Comparison of ENCODE assay signal across 21 cellular contexts in genomic region chr15:68589012-68589411, GRCh38. TPM values are rescaled to one million over a fixed set of nuclear protein-coding genes. Genes with fewer than 3 reads are reported as not detected.
DNase-seq lines count a peak whose midpoint lies in the region; ATAC-seq and TF ChIP-seq lines count a peak whose summit lies in the region.
"Had no signal": no experiment of that assay in that cellular context is flagged by ENCODE, and none has a peak within 500 bp of the region (broad histone marks: within the 10 kb centered on the region; RNA-seq: fewer than 3 reads in every experiment).

No MANE protein-coding gene starts in this region.

- no peak for TF ChIP-seq RAD21 in SK-N-SH (IDR thresholded peaks at IDR 0.05; ENCODE audit: low read length)

- H3K9me3 ChIP-seq in SK-N-SH: no peaks in the 10 kb centered on the region
- no peaks in the 10 kb centered on the region for H3K9me3 ChIP-seq in mesenchymal stem cell (ENCODE audit: control insufficient read depth, low read length)
- no peaks in the 10 kb centered on the region for H3K9me3 ChIP-seq in thyroid gland
- H3K9me3 ChIP-seq: BLaER1 treated with 17β-estradiol and CSF1 and Interleukin-3, amounts not matched to agents 10 nM and 100 nM had no signal

- H3K4me3 ChIP-seq in SK-N-SH (ENCODE audit: low read depth in 2 of 2, low read length in 1 of 2) (no peak overlapping the region), mesenchymal stem cell (ENCODE audit: insufficient read depth in 1 of 2, low read depth in 1 of 2, low read length in 2 of 2) (no peak overlapping the region), thyroid gland (replicated peaks in 1 of 3) (no peak overlapping the region)
- H3K4me3 ChIP-seq: BLaER1 treated with 17β-estradiol and CSF1 and Interleukin-3, amounts not matched to agents 10 nM and 100 nM; GM12878 had no signal

- no peak for TF ChIP-seq EP300 in SK-N-SH (IDR thresholded peaks at IDR 0.05; ENCODE audit: borderline replicate concordance in 1 of 2, low read depth in 1 of 2, low read length in 1 of 2)

- TF ChIP-seq CTCF in SK-N-SH (IDR thresholded peaks at IDR 0.05): no peak
- no peak for TF ChIP-seq CTCF in thyroid gland (IDR thresholded peaks at IDR 0.05)

- no peaks in the 10 kb centered on the region for H3K36me3 ChIP-seq in SK-N-SH (replicated peaks in 1 of 2; ENCODE audit: control insufficient read depth in 1 of 2, insufficient read depth in 2 of 2, low read length in 1 of 2)
- H3K36me3 ChIP-seq in mesenchymal stem cell (ENCODE audit: control insufficient read depth in 1 of 2, insufficient read depth in 2 of 2, low read depth in 1 of 2, low read length in 2 of 2): peaks cover 0 to 9% of the 10 kb centered on the region in 2 experiments
- H3K36me3 ChIP-seq in thyroid gland: no peaks in the 10 kb centered on the region
- H3K36me3 ChIP-seq: BLaER1 treated with 17β-estradiol and CSF1 and Interleukin-3, amounts not matched to agents 10 nM and 100 nM had no signal

- H4K8ac ChIP-seq in mesenchymal stem cell (ENCODE audit: low read length): no peak overlapping the region

- no peak for TF ChIP-seq POLR2A in thyroid gland (IDR thresholded peaks at IDR 0.05)

- H3K4ac ChIP-seq in mesenchymal stem cell (ENCODE audit: low read depth in 1 of 2, low read length in 2 of 2): no peak overlapping the region

- H3F3A ChIP-seq in SK-N-SH (replicated peaks; ENCODE audit: insufficient read depth): peaks cover 11% of the 10 kb centered on the region

- H2BK15ac ChIP-seq in mesenchymal stem cell (ENCODE audit: low read depth, poor library complexity, severe bottlenecking): no peak overlapping the region

- H3K23ac ChIP-seq in mesenchymal stem cell (ENCODE audit: low read length in 2 of 2): no peak overlapping the region

- H2BK5ac ChIP-seq in mesenchymal stem cell (ENCODE audit: low read depth, low read length, poor library complexity, severe bottlenecking): no peak overlapping the region

- 64% methylated on average over 2 of the region's 2 CpGs for WGBS in SK-N-SH (ENCODE audit: low lambda C conversion rate)
- 92% methylated on average over 2 of the region's 2 CpGs for WGBS in mesenchymal stem cell
- WGBS in thyroid gland, 2 donors: 78 to 82% methylated on average over 2 of the region's 2 CpGs

- H2AK5ac ChIP-seq in mesenchymal stem cell (ENCODE audit: low read length, severe bottlenecking): no peak overlapping the region

- H2AFZ ChIP-seq in SK-N-SH (ENCODE audit: low read depth) (no peak overlapping the region), mesenchymal stem cell (ENCODE audit: low read depth, low read length) (no peak overlapping the region)

- H2BK12ac ChIP-seq in mesenchymal stem cell (ENCODE audit: low read length in 2 of 2): no peak overlapping the region

- POLR2A ChIA-PET in SK-N-SH (lab: Yijun Ruan, JAX): no interaction called here

- H3K27me3 ChIP-seq in SK-N-SH (ENCODE audit: insufficient read depth) (no peaks in the 10 kb centered on the region), mesenchymal stem cell (ENCODE audit: control insufficient read depth in 1 of 2, insufficient read depth in 1 of 2, low read length in 2 of 2) (no peaks in the 10 kb centered on the region), thyroid gland (no peaks in the 10 kb centered on the region)
- H3K27me3 ChIP-seq: BLaER1 treated with 17β-estradiol and CSF1 and Interleukin-3, amounts not matched to agents 10 nM and 100 nM had no signal

- H3K4me1 ChIP-seq in SK-N-SH (ENCODE audit: control insufficient read depth in 1 of 2, insufficient read depth in 2 of 2, low read depth in 1 of 2, low read length in 1 of 2) (peaks cover 0 to 27% of the 10 kb centered on the region in 2 experiments; a peak in 3 of 4 replicates), mesenchymal stem cell (ENCODE audit: control insufficient read depth, insufficient read depth, low read depth, low read length) (peaks cover 55% of the 10 kb centered on the region), thyroid gland (peaks cover 25 to 45% of the 10 kb centered on the region in 2 donors)

- no peaks in the 10 kb centered on the region for H4K20me1 ChIP-seq in SK-N-SH (ENCODE audit: insufficient read depth)

- no peak overlapping the region for H3K27ac ChIP-seq in SK-N-SH (ENCODE audit: low read depth in 2 of 2, low read length in 1 of 2)
- H3K27ac ChIP-seq in caudate nucleus (ENCODE audit: low read depth, low read length): peak overlapping the region; percentile 85
- H3K27ac ChIP-seq in mesenchymal stem cell (ENCODE audit: low read length, poor library complexity, severe bottlenecking): no peak overlapping the region
- peak overlapping the region in 2 of 3 donors; percentile 48 to 88 for H3K27ac ChIP-seq in thyroid gland
- H3K27ac ChIP-seq: 22Rv1 had no signal

- no peak overlapping the region for H4K91ac ChIP-seq in mesenchymal stem cell (ENCODE audit: low read length)

- H3K14ac ChIP-seq in mesenchymal stem cell (ENCODE audit: low read length in 2 of 2): no peak overlapping the region

- peak overlapping the region; percentile 16; the same call in 1 of the 2 replicates for H3K4me2 ChIP-seq in SK-N-SH
- H3K4me2 ChIP-seq in mesenchymal stem cell (ENCODE audit: low read length, poor library complexity, severe bottlenecking): no peak overlapping the region

- no peak overlapping the region for H3K18ac ChIP-seq in mesenchymal stem cell (ENCODE audit: low read depth in 1 of 2, low read length in 2 of 2)

- no peak overlapping the region for H2BK120ac ChIP-seq in mesenchymal stem cell (ENCODE audit: low read depth, low read length)

- no peak for DNase-seq in SK-N-SH
- DNase-seq in caudate nucleus (lab: John Stamatoyannopoulos, UW): no peak
- DNase-seq in mesenchymal stem cell: no peak
- DNase-seq in thyroid gland: no peak
- no peak for DNase-seq in stimulated activated naive CD4-positive, alpha-beta T cell treated with Interleukin-2 at 50 U/mL for 16 hours (lab: John Stamatoyannopoulos, UW)
- no peak for DNase-seq in amygdala (lab: John Stamatoyannopoulos, UW)
- DNase-seq: CD8-positive, alpha-beta memory T cell; DND-41; KBM-7; MV-4-11; NCI-H1417 treated with DMSO at 0.1 percent for 48 hours; NCI-H2029; NCI-H2171 treated with DMSO at 0.1 percent for 48 hours; NCI-H446 treated with DMSO at 0.1 percent for 48 hours; NK-92 treated with Interleukin-12 subunit alpha and Interleukin-12 subunit beta, amount 100 ng/mL, for 24 hours had no signal

- ATAC-seq in SK-N-SH treated with all-trans-retinoic acid at 6 μM for 48 hours: no peak
- no peak for ATAC-seq in GM18907 (IDR thresholded peaks at IDR 0.05; ENCODE audit: unreplicated experiment)
- ATAC-seq: GM12878, HCT116 had no signal

- no peaks in the 10 kb centered on the region for H3K9me2 ChIP-seq in SK-N-SH

- CTCF ChIA-PET in SK-N-SH (lab: Yijun Ruan, JAX): interaction anchor here (0.8 to 1.6 kb wide), 3 partner anchors 8 to 27 kb away, joined by 3 to 6 read pairs (median 4); no protein-coding TSS in a partner anchor

- H3K79me1 ChIP-seq in mesenchymal stem cell (replicated peaks; ENCODE audit: low read length, poor library complexity, severe bottlenecking): peaks cover 17% of the 10 kb centered on the region

- no peaks in the 10 kb centered on the region; the same call in 1 of the 2 replicates for H3K79me2 ChIP-seq in SK-N-SH (ENCODE audit: insufficient read depth)

- intact Hi-C loops in thyroid gland (cut with DNase I): no loop called here

- H3K9ac ChIP-seq in SK-N-SH: no peak overlapping the region
- peak overlapping the region; percentile 67 for H3K9ac ChIP-seq in mesenchymal stem cell (ENCODE audit: low read length)

TF ChIP-seq in SK-N-SH, 30 proteins besides CTCF, POLR2A, EP300 and RAD21 (continues in another document):
- no peak for TF ChIP-seq RFX5 (IDR thresholded peaks at IDR 0.05; ENCODE audit: low read length)
- TF ChIP-seq, protein P1, sequence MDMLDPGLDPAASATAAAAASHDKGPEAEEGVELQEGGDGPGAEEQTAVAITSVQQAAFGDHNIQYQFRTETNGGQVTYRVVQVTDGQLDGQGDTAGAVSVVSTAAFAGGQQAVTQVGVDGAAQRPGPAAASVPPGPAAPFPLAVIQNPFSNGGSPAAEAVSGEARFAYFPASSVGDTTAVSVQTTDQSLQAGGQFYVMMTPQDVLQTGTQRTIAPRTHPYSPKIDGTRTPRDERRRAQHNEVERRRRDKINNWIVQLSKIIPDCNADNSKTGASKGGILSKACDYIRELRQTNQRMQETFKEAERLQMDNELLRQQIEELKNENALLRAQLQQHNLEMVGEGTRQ (IDR thresholded peaks at IDR 0.05; ENCODE audit: borderline replicate concordance, low read depth, low read length): no peak
- TF ChIP-seq, protein P2, sequence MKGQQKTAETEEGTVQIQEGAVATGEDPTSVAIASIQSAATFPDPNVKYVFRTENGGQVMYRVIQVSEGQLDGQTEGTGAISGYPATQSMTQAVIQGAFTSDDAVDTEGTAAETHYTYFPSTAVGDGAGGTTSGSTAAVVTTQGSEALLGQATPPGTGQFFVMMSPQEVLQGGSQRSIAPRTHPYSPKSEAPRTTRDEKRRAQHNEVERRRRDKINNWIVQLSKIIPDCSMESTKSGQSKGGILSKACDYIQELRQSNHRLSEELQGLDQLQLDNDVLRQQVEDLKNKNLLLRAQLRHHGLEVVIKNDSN (IDR thresholded peaks at IDR 0.05; ENCODE audit: borderline replicate concordance, low read depth): no peak
- no peak for TF ChIP-seq NFIC (IDR thresholded peaks at IDR 0.05; ENCODE audit: borderline replicate concordance)

TF ChIP-seq in SK-N-SH treated with all-trans-retinoic acid at 6 μM for 48 hours, 23 proteins besides CTCF, POLR2A, EP300 and RAD21 (continues in another document):
- TF ChIP-seq PPARA (CRISPR knock-in tag; IDR thresholded peaks at IDR 0.05; ENCODE audit: borderline replicate concordance) (no peak), TOX (CRISPR knock-in tag; IDR thresholded peaks at IDR 0.05; ENCODE audit: borderline replicate concordance) (no peak), OSR1 (CRISPR knock-in tag; IDR thresholded peaks at IDR 0.05) (no peak), ESRRG (CRISPR knock-in tag; IDR thresholded peaks at IDR 0.05) (no peak), RARB (CRISPR knock-in tag; IDR thresholded peaks at IDR 0.05) (no peak), SNAI2 (CRISPR knock-in tag; IDR thresholded peaks at IDR 0.05) (no peak), ZNF70 (CRISPR knock-in tag; IDR thresholded peaks at IDR 0.05) (no peak), ISL1 (CRISPR knock-in tag; IDR thresholded peaks at IDR 0.05) (no peak)

RNA-seq across cellular contexts. Expression of gene CORO2B, which starts 10.2 kb away (rescaled TPM):
- 2.3 and 3.6 TPM in 2 replicates for polyA plus RNA-seq in SK-N-SH (2012; rRNA removed)
- polyA plus RNA-seq in SK-N-SH (2012; cell fraction: cytosol; rRNA removed): 1.6 and 2.5 TPM in 2 replicates
- polyA plus RNA-seq in SK-N-SH (2012; cell fraction: nucleus; rRNA removed): 2.8 and 3.1 TPM in 2 replicates
- polyA plus RNA-seq in mesenchymal stem cell (2013, experiment 1 of 2): 6.0 TPM
- polyA plus RNA-seq in mesenchymal stem cell (2013, experiment 2 of 2): 6.3 TPM
- total RNA-seq in thyroid gland: 1 to 10 TPM; 3.1 to 9.6 (median 8.6) TPM
- total RNA-seq: CD8-positive, alpha-beta memory T cell had no signal
- polyA plus RNA-seq: CD8-positive, alpha-beta memory T cell had no signal

Comparison
In these comparisons a context has a peak if more than half of its experiments do, and no peak if none do; other contexts are left out.
1. H3K27ac ChIP-seq: peak in caudate nucleus (single experiment) and thyroid gland (2 of 3); none in SK-N-SH (0 of 2) and mesenchymal stem cell (single experiment).